ENCODE assay signal across 10 cellular contexts in the genomic region with DNA sequence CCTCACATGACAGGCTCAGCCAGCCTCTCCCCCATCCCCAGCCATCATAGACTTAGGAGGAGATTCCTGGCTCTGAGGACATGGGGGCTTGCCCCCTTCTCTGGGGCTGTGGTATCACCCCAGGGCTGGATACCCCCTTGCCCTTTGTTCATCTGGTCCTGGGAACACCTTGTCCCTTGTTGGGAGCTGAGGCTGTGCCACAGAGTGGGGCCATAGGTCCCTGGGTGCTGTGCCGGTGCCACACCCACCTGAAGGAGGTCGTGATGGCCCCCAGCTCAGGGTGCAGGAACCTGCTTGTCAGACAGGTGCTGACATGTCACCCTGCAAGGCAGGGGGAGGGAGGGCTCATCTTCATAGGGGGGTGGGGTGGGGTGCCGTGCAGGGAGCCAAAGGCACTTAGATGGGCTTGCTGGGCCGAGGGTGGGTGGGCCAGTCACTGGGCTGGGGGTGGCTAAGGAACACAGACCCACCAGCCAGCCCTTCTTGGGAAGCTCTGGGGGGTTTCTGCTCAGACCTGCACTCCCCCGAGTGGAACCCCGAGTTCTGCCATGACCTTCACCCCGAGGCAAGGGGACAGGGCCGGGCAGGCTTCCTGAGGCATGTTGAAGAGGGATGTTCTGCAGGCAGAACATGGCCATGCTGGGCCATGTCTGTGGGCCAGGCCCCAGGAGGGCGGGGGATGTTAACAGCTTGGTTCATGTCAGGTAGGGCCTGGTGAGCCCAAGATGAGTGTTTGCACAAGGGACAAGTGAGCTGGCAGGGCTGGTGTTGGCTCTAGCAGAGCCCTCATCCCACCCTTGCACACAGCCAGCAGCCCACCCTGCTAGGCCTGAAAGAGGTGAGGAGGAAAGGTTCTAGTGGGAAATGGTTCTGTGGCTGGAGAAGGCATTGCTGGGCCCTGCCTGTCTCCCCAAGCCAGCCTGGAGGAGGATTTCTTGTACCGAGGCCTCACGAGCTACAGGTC. TPM values are rescaled to one million over a fixed set of nuclear protein-coding genes. Genes with fewer than 3 reads are reported as not detected.
DNase-seq lines count a peak whose midpoint lies in the region; ATAC-seq and TF ChIP-seq lines count a peak whose summit lies in the region.
"Had no signal": no experiment of that assay in that cellular context is flagged by ENCODE, and none has a peak within 500 bp of the region (broad histone marks: within the 10 kb centered on the region; RNA-seq: fewer than 3 reads in every experiment).

No MANE protein-coding gene starts in this region.

- peak overlapping the region; percentile 96 for H3K4ac ChIP-seq in IMR-90 (ENCODE audit: low read depth, low read length)

- peaks cover 45% of the 10 kb centered on the region for H3K4me1 ChIP-seq in IMR-90 (ENCODE audit: control insufficient read depth, insufficient read depth, low read length)

- no peak overlapping the region for H2BK120ac ChIP-seq in IMR-90 (ENCODE audit: low read depth, low read length)

- no peak overlapping the region for H3K4me2 ChIP-seq in IMR-90 (ENCODE audit: low read depth, low read length)

- BruUV-seq in IMR-90 (replicated peaks; lab: Mats Ljungman, UMichigan), result no TSS peak

- no peak for ATAC-seq in IMR-90 (ENCODE audit: low read depth)
- no peak for ATAC-seq in central memory CD8-positive, alpha-beta T cell (replicated peaks; ENCODE audit: extremely low read depth, poor library complexity, severe bottlenecking)

- no peak for TF ChIP-seq RAD21 in IMR-90 (IDR thresholded peaks at IDR 0.05; ENCODE audit: low read length)

- TF ChIP-seq CTCF in CD14-positive monocyte (IDR thresholded peaks at IDR 0.05) (no peak), IMR-90 (conservative IDR thresholded peaks at IDR 0.05; ENCODE audit: low read depth, low read length) (no peak), neural crest cell (conservative IDR thresholded peaks at IDR 0.05) (no peak)

- H3K27ac Mint-ChIP-seq in CD14-positive monocyte (peak overlapping the region; percentile 84 to 97 (median 95)), neural crest cell (ENCODE audit: unreplicated experiment) (peak overlapping the region; percentile 81)
- peak overlapping the region; percentile 97 for H3K27ac Mint-ChIP-seq in central memory CD8-positive, alpha-beta T cell (ENCODE audit: low read depth)

- H2BK15ac ChIP-seq in IMR-90 (ENCODE audit: low read depth, low read length), result no peak overlapping the region

- peaks cover 7% of the 10 kb centered on the region; the same call in 1 of the 2 replicates for H4K20me1 ChIP-seq in IMR-90 (ENCODE audit: insufficient read depth, low read length)

- peaks cover 25% of the 10 kb centered on the region for H3K9me1 ChIP-seq in IMR-90 (ENCODE audit: insufficient read depth, low read length)

- H3K56ac ChIP-seq in IMR-90 (ENCODE audit: extremely low read depth, insufficient read depth, low read length), result no peak overlapping the region

- H3K9me3 ChIP-seq in IMR-90 (ENCODE audit: control insufficient read depth, insufficient read depth, low read length), result no peaks in the 10 kb centered on the region
- H3K9me3 ChIP-seq: testis had no signal

- H3K79me1 ChIP-seq in IMR-90 (ENCODE audit: low read depth in 1 of 2, low read length in 2 of 2), result peaks cover 18 to 86% of the 10 kb centered on the region in 2 experiments

- H2BK20ac ChIP-seq in IMR-90 (ENCODE audit: low read depth, low read length), result no peak overlapping the region

- H3K36me3 Mint-ChIP-seq in CD14-positive monocyte (peaks cover 20 to 49% of the 10 kb centered on the region in 2 donors), neural crest cell (ENCODE audit: low read depth) (no peaks in the 10 kb centered on the region)
- H3K36me3 Mint-ChIP-seq in central memory CD8-positive, alpha-beta T cell (ENCODE audit: insufficient read depth), result peaks cover 23% of the 10 kb centered on the region

- H2AK9ac ChIP-seq in IMR-90 (replicated peaks; ENCODE audit: low read depth, low read length, poor library complexity), result peak overlapping the region; percentile 93

- H4K5ac ChIP-seq in IMR-90 (ENCODE audit: low read depth, low read length), result no peak overlapping the region

- POLR2A ChIA-PET in IMR-90 (lab: Charles Lee; ENCODE audit: unreplicated experiment), result no interaction called here

- H3K4me3 ChIP-seq in IMR-90 (ENCODE audit: insufficient read depth, low read depth, low read length), result no peak overlapping the region
- H3K4me3 ChIP-seq: testis had no signal

- no peak overlapping the region for H3K4me3 Mint-ChIP-seq in CD14-positive monocyte
- peak overlapping the region; percentile 47 for H3K4me3 Mint-ChIP-seq in central memory CD8-positive, alpha-beta T cell
- H3K4me3 Mint-ChIP-seq in neural crest cell, result peak overlapping the region; percentile 44

- H4K91ac ChIP-seq in IMR-90 (ENCODE audit: insufficient read depth, low read depth, low read length), result peak overlapping the region; percentile 83; the same call in 1 of the 2 replicates

- H3K36me3 ChIP-seq in IMR-90 (ENCODE audit: control insufficient read depth, insufficient read depth, low read length), result peaks cover 7% of the 10 kb centered on the region

- no peak overlapping the region for H2AFZ ChIP-seq in IMR-90 (replicated peaks; ENCODE audit: low read length, poor library complexity)

- peaks cover 39% of the 10 kb centered on the region for H3K4me1 Mint-ChIP-seq in CD14-positive monocyte
- peaks cover 41% of the 10 kb centered on the region for H3K4me1 Mint-ChIP-seq in central memory CD8-positive, alpha-beta T cell
- peaks cover 42% of the 10 kb centered on the region for H3K4me1 Mint-ChIP-seq in neural crest cell

- no peak overlapping the region for H3K9ac ChIP-seq in IMR-90 (ENCODE audit: low read depth, low read length)

- H3K14ac ChIP-seq in IMR-90 (replicated peaks; ENCODE audit: low read depth, low read length), result 0 out of 2 replicates have a peak overlapping the region, but pooled peaks have one; percentile 18

- H2AK5ac ChIP-seq in IMR-90 (ENCODE audit: low read depth, low read length), result peak overlapping the region; percentile 90; the same call in 1 of the 2 replicates

- CTCF ChIA-PET in IMR-90 (lab: Yijun Ruan, JAX), result no interaction called here

- dilution Hi-C loops in IMR-90 (cut with HindIII; ENCODE audit: low sequenced_read_pairs, unreplicated experiment), result no loop called here

- H3K27me3 ChIP-seq in IMR-90 (ENCODE audit: control insufficient read depth, insufficient read depth, low read length), result no peaks in the 10 kb centered on the region
- H3K27me3 ChIP-seq: testis had no signal

- in situ Hi-C loops in IMR-90 (cut with MboI; ENCODE audit: low sequenced_read_pairs), result no loop called here

- H3K27ac ChIP-seq in IMR-90 (ENCODE audit: insufficient read depth, low read length), result 0 out of 2 replicates have a peak overlapping the region, but pooled peaks have one; percentile 3

- peaks cover 0 to 4% (median 0%) of the 10 kb centered on the region in 3 donors for H3K27me3 Mint-ChIP-seq in CD14-positive monocyte (ENCODE audit: low read depth in 3 of 3)
- H3K27me3 Mint-ChIP-seq in central memory CD8-positive, alpha-beta T cell, result no peaks in the 10 kb centered on the region
- H3K27me3 Mint-ChIP-seq in neural crest cell (ENCODE audit: low read depth), result no peaks in the 10 kb centered on the region

- intact Hi-C loops in CD14-positive monocyte (cut with micrococcal nuclease), result loop anchor here (2.0 to 5.0 kb wide), 2 partner anchors 80 to 121 kb away; partner anchors contain the start of gene GATAD2A (in 1 of the 2)
- intact Hi-C loops in IMR-90 (cut with micrococcal nuclease), result loop anchor here (2.0 to 5.0 kb wide), 2 partner anchors 83 to 100 kb away; partner anchors contain the start of gene GATAD2A

- peak overlapping the region; percentile 73 for H2BK5ac ChIP-seq in IMR-90 (ENCODE audit: low read depth, low read length, poor library complexity, severe bottlenecking)

- no peak overlapping the region for H3K18ac ChIP-seq in IMR-90 (ENCODE audit: low read depth, low read length)

- H4K8ac ChIP-seq in IMR-90 (ENCODE audit: low read depth in 2 of 2, low read length in 2 of 2), result peak overlapping the region in 1 of 2 experiments; percentile 94; a peak in 2 of 4 replicates

- 80% methylated on average over 3 of the region's 11 CpGs; no CpG with 5 or more reads in 1 of the 2 experiments for WGBS in IMR-90 (ENCODE audit: extremely low coverage in 2 of 2, insufficient read length in 1 of 2), 2 experiments

- TF ChIP-seq POLR2A in IMR-90 (IDR thresholded peaks at IDR 0.05; ENCODE audit: low read depth, low read length), result no peak

- no peak for DNase-seq in CD14-positive monocyte (ENCODE audit: low spot score)
- DNase-seq in IMR-90, result no peak
- no peak for DNase-seq in central memory CD8-positive, alpha-beta T cell (ENCODE audit: low spot score in 2 of 2)
- DNase-seq in neural crest cell (ENCODE audit: low read depth, low spot score), result no peak
- DNase-seq in activated effector memory CD4-positive, alpha-beta T cell treated with anti-CD3 and anti-CD28 coated beads, Interleukin-2, amount 50 U/mL, for 16 hours, result no peak
- no peak for DNase-seq in NCI-H82 (lab: John Stamatoyannopoulos, UW)
- DNase-seq in GOT3 (lab: John Stamatoyannopoulos, UW), result no peak
- DNase-seq in retina, result no peak
- DNase-seq: NCI-H1092, testis had no signal

- H3K23ac ChIP-seq in IMR-90 (ENCODE audit: low read depth, low read length), result no peak overlapping the region

- no peaks in the 10 kb centered on the region for H3K9me3 Mint-ChIP-seq in CD14-positive monocyte
- H3K9me3 Mint-ChIP-seq in central memory CD8-positive, alpha-beta T cell, result no peaks in the 10 kb centered on the region
- no peaks in the 10 kb centered on the region for H3K9me3 Mint-ChIP-seq in neural crest cell

RNA-seq across cellular contexts. Expression of gene TSSK6, which starts 28.0 kb away (rescaled TPM):
- polyA plus RNA-seq in CD14-positive monocyte (under 1 TPM in 1 of 2 donors, not detected in 1; 0.27 TPM), IMR-90 (2012; rRNA removed) (2.0 and 2.2 TPM in 2 replicates)
- total RNA-seq in IMR-90 (2012; rRNA removed) (0.56 and 1.3 TPM in 2 replicates), neural crest cell (2.7 and 2.9 TPM in 2 replicates)
- polyA plus RNA-seq in IMR-90 (2012; cell fraction: cytosol; rRNA removed), result 1.7 and 2.5 TPM in 2 replicates
- polyA plus RNA-seq in IMR-90 (2012; cell fraction: nucleus; rRNA removed; ENCODE audit: low replicate concordance), result 0.96 and 4.6 TPM in 2 replicates

RNA-seq across cellular contexts. Expression of gene NDUFA13, which starts 28.7 kb away (rescaled TPM):
- polyA plus RNA-seq in CD14-positive monocyte (100 to 1,000 TPM; 361 to 433 TPM), IMR-90 (2012; rRNA removed) (667 and 912 TPM in 2 replicates)
- total RNA-seq in IMR-90 (2012; rRNA removed) (30.6 and 33.6 TPM in 2 replicates), neural crest cell (371 and 389 TPM in 2 replicates)
- 91.5 and 373 TPM in 2 replicates for polyA plus RNA-seq in IMR-90 (2012; cell fraction: cytosol; rRNA removed)
- polyA plus RNA-seq in IMR-90 (2012; cell fraction: nucleus; rRNA removed; ENCODE audit: low replicate concordance), result 118 and 386 TPM in 2 replicates

RNA-seq across cellular contexts. Expression of gene YJEFN3, which starts 41.4 kb away (rescaled TPM):
- polyA plus RNA-seq in CD14-positive monocyte, result not detected
- total RNA-seq in IMR-90 (2012; rRNA removed), result 0.56 and 0.72 TPM in 2 replicates
- polyA plus RNA-seq in IMR-90 (2012; rRNA removed), result 4.0 and 4.8 TPM in 2 replicates
- polyA plus RNA-seq in IMR-90 (2012; cell fraction: cytosol; rRNA removed), result 2.3 and 3.9 TPM in 2 replicates
- 30.3 and 57.8 TPM in 2 replicates for polyA plus RNA-seq in IMR-90 (2012; cell fraction: nucleus; rRNA removed; ENCODE audit: low replicate concordance)
- total RNA-seq in neural crest cell, result 15.0 and 18.1 TPM in 2 replicates

RNA-seq across cellular contexts. Expression of gene CILP2, which starts 50.7 kb away (rescaled TPM):
- polyA plus RNA-seq in CD14-positive monocyte, result not detected
- 0.18 and 0.28 TPM in 2 replicates for total RNA-seq in IMR-90 (2012; rRNA removed)
- polyA plus RNA-seq in IMR-90 (2012; rRNA removed), result 0.87 and 0.96 TPM in 2 replicates
- polyA plus RNA-seq in IMR-90 (2012; cell fraction: cytosol; rRNA removed), result 0.65 and 1.2 TPM in 2 replicates
- polyA plus RNA-seq in IMR-90 (2012; cell fraction: nucleus; rRNA removed; ENCODE audit: low replicate concordance), result 0.96 and 2.9 TPM in 2 replicates
- 2.7 and 2.9 TPM in 2 replicates for total RNA-seq in neural crest cell

Comparison
In these comparisons a context has a peak if more than half of its experiments do, and no peak if none do; other contexts are left out.
1. H3K4me3 Mint-ChIP-seq: peak in central memory CD8-positive, alpha-beta T cell (single experiment) and neural crest cell (single experiment); none in CD14-positive monocyte (0 of 2).
2. RNA of gene NDUFA13, which starts 28.7 kb away (total RNA-seq): 371 to 389 TPM in neural crest cell; 30.6 to 33.6 TPM in IMR-90; every median in the first group is over 10 times any median in the second.
3. Peak in every context shown above with its lines, with median percentiles within 50 percentile points of each other: H3K27ac Mint-ChIP-seq.